17 cellular contexts compared by ENCODE assay signal in genomic region chr11:120385110-120385509, GRCh38. TPM values are rescaled to one million over a fixed set of nuclear protein-coding genes. Genes with fewer than 3 reads are reported as not detected.
DNase-seq lines count a peak whose midpoint lies in the region; ATAC-seq and TF ChIP-seq lines count a peak whose summit lies in the region.
"Had no signal": no experiment of that assay in that cellular context is flagged by ENCODE, and none has a peak within 500 bp of the region (broad histone marks: within the 10 kb centered on the region; RNA-seq: fewer than 3 reads in every experiment).

No MANE protein-coding gene starts in this region.

- DNase-seq in H4 (ENCODE audit: low spot score) (peak; percentile 36), SK-N-DZ (ENCODE audit: low spot score) (peak; percentile 1), fibroblast of villous mesenchyme (ENCODE audit: low read depth) (peak; percentile 80), retina (peak; percentile 73), T1000 (lab: John Stamatoyannopoulos, UW) (no peak), GM23248 (no peak)
- DNase-seq: activated CD4-positive, alpha-beta memory T cell treated with anti-CD3 and anti-CD28 coated beads, Interleukin-2, amount 10 ng/mL, durations not matched to agents 7 days and 5 days; activated naive CD8-positive, alpha-beta T cell treated with anti-CD3 and anti-CD28 coated beads for 36 hours; activated T-cell treated with anti-CD3 and anti-CD28 coated beads, Interleukin-2, amount 50 U/mL, for 4 hours; Calu3; GDM1; NCI-H2081 treated with DMSO at 0.1 percent for 48 hours; right cardiac atrium; stimulated activated CD4-positive, alpha-beta T cell treated with anti-CD3 and anti-CD28 coated beads, Interleukin-1b, Interleukin-23, amount 100 ng/mL, for 48 hours; WERI-Rb-1 had no signal

- no peaks in the 10 kb centered on the region for H3K9me2 ChIP-seq in GM23248 (ENCODE audit: insufficient read depth)

- peaks cover 37% of the 10 kb centered on the region; the same call in 1 of the 2 replicates for H4K20me1 ChIP-seq in GM23248 (ENCODE audit: insufficient read depth)

- peaks cover 41% of the 10 kb centered on the region for H3K4me1 ChIP-seq in GM23248 (ENCODE audit: insufficient read depth)

- H3K27me3 ChIP-seq in GM23248 (replicated peaks; ENCODE audit: insufficient read depth), result no peaks in the 10 kb centered on the region

- no peak overlapping the region for H2AFZ ChIP-seq in GM23248

- no peak overlapping the region for H3K4me2 ChIP-seq in GM23248 (ENCODE audit: unreplicated experiment)

- no peak for ATAC-seq in GM21619 (IDR thresholded peaks at IDR 0.05; ENCODE audit: unreplicated experiment)
- ATAC-seq: activated T-cell treated with anti-CD3 and anti-CD28 coated beads, Interleukin-2, amount 50 U/mL, for 4 hours; HepG2; right cardiac atrium had no signal

- H3K4me3 ChIP-seq in fibroblast of villous mesenchyme (ENCODE audit: low read depth, low read length) (peak overlapping the region; percentile 11), GM23248 (no peak overlapping the region)

- no peak overlapping the region for H3K27ac ChIP-seq in GM23248
- H3K27ac ChIP-seq: WERI-Rb-1 had no signal

- in situ Hi-C loops in GM23248 (cut with MboI), result no loop called here

- TF ChIP-seq CTCF in fibroblast of villous mesenchyme (IDR thresholded peaks at IDR 0.05; ENCODE audit: insufficient read depth, low read depth, low read length), result no peak

- no peaks in the 10 kb centered on the region for H3K36me3 ChIP-seq in GM23248 (ENCODE audit: low read depth)
- H3K36me3 ChIP-seq: WERI-Rb-1 had no signal

- peaks cover 100% of the 10 kb centered on the region for H3K79me2 ChIP-seq in GM23248 (ENCODE audit: insufficient read depth)

- WGBS in GM23248 (ENCODE audit: low coverage in 1 of 2, low lambda C conversion rate in 2 of 2, missing lambda C conversion rate in 2 of 2), 2 experiments, result 70 to 77% methylated on average over 5 of the region's 5 CpGs

- H3K9me3 ChIP-seq in GM23248 (ENCODE audit: low read depth), result no peaks in the 10 kb centered on the region

- H3K9ac ChIP-seq in GM23248, result no peak overlapping the region

- H3F3A ChIP-seq in GM23248 (ENCODE audit: insufficient read depth), result no peaks in the 10 kb centered on the region; the same call in 1 of the 2 replicates

RNA-seq across cellular contexts. Expression of gene ARHGEF12, which starts 48.9 kb away (rescaled TPM):
- total RNA-seq in H4 (2014; rRNA removed; shearing (Covaris generic)), result 24.1 and 33.9 TPM in 2 replicates
- polyA plus RNA-seq in SK-N-DZ (2014; cell fraction: cytosol; rRNA removed), result 9.8 and 11.4 TPM in 2 replicates
- 7.0 and 8.3 TPM in 2 replicates for polyA plus RNA-seq in SK-N-DZ (2014; cell fraction: nucleus; rRNA removed)
- total RNA-seq in fibroblast of villous mesenchyme, result 124 and 143 TPM in 2 replicates
- 52.7 and 57.9 TPM in 2 replicates for total RNA-seq in GM23248 (2014; rRNA removed; shearing (Covaris generic))
- 20.3 and 20.4 TPM in 2 replicates for polyA plus RNA-seq in GM23248 (2016; fragmentation: Nextera tagmentation; extraction: Ambion mirVana)

Comparison
In these comparisons a context has a peak if more than half of its experiments do, and no peak if none do; other contexts are left out.
1. DNase-seq: peak in H4 (single experiment), SK-N-DZ (single experiment), fibroblast of villous mesenchyme (single experiment) and retina (single experiment); none in T1000 (single experiment) and GM23248 (single experiment).